In genomic region chr17:63841350-63842172, GRCh38 we compare ENCODE assay signal across 10 cellular contexts. TPM values are rescaled to one million over a fixed set of nuclear protein-coding genes. Genes with fewer than 3 reads are reported as not detected.
DNase-seq lines count a peak whose midpoint lies in the region; ATAC-seq and TF ChIP-seq lines count a peak whose summit lies in the region.
"Had no signal": no experiment of that assay in that cellular context is flagged by ENCODE, and none has a peak within 500 bp of the region (broad histone marks: within the 10 kb centered on the region; RNA-seq: fewer than 3 reads in every experiment).

No MANE protein-coding gene starts in this region.

- H3K4me1 Mint-ChIP-seq in CD4-positive, CD25-positive, alpha-beta regulatory T cell: peaks cover 14 to 57% (median 27%) of the 10 kb centered on the region in 4 donors
- peaks cover 31% of the 10 kb centered on the region for H3K4me1 Mint-ChIP-seq in activated CD4-positive, alpha-beta memory T cell treated with anti-CD3 and anti-CD28 coated beads for 36 hours (ENCODE audit: low read depth)
- peaks cover 25 to 35% of the 10 kb centered on the region in 2 donors for H3K4me1 Mint-ChIP-seq in natural killer cell treated with Interleukin-12 subunit alpha and Interleukin-12 subunit beta and Interleukin-15 and Interleukin-18, amount 100 ng/mL, for 72 hours (ENCODE audit: low read depth in 2 of 2)

- no peak for ATAC-seq in CD4-positive, CD25-positive, alpha-beta regulatory T cell (ENCODE audit: low read depth in 2 of 2)
- no peak for ATAC-seq in natural killer cell treated with Interleukin-12 subunit alpha and Interleukin-12 subunit beta and Interleukin-15 and Interleukin-18, amount 100 ng/mL, for 72 hours
- no peak for ATAC-seq in HG02571 (IDR thresholded peaks at IDR 0.05; ENCODE audit: unreplicated experiment)

- DNase-seq in CD4-positive, CD25-positive, alpha-beta regulatory T cell: peak in 1 of 3 donors; percentile 31
- DNase-seq in HK-2 (ENCODE audit: unreplicated experiment): peak; percentile 57
- DNase-seq in activated CD4-positive, alpha-beta memory T cell treated with anti-CD3 and anti-CD28 coated beads for 36 hours: peak; percentile 31
- peak; percentile 47 for DNase-seq in fibroblast of the aortic adventitia (ENCODE audit: low read depth)
- DNase-seq in natural killer cell treated with Interleukin-12 subunit alpha and Interleukin-12 subunit beta and Interleukin-15 and Interleukin-18, amount 100 ng/mL, for 72 hours (ENCODE audit: low spot score): no peak
- DNase-seq in NCI-H2029 treated with DMSO at 0.1 percent for 48 hours (lab: John Stamatoyannopoulos, UW): no peak
- no peak for DNase-seq in OCI-M2 (lab: John Stamatoyannopoulos, UW; ENCODE audit: unreplicated experiment)

- TF ChIP-seq CTCF in fibroblast of the aortic adventitia (IDR thresholded peaks at IDR 0.05; ENCODE audit: insufficient read depth, low read length): no peak

- peak overlapping the region; percentile 84 for H3K4me3 ChIP-seq in CD4-positive, CD25-positive, alpha-beta regulatory T cell (ENCODE audit: low read depth, low read length)
- H3K4me3 ChIP-seq in fibroblast of the aortic adventitia (ENCODE audit: low read depth, low read length): peak overlapping the region; percentile 92

- peaks cover 53% of the 10 kb centered on the region for H3K4me1 ChIP-seq in CD4-positive, CD25-positive, alpha-beta regulatory T cell (ENCODE audit: control insufficient read depth, insufficient read depth, low read length, poor library complexity, severe bottlenecking)

- intact Hi-C loops in activated CD4-positive, alpha-beta memory T cell treated with anti-CD3 and anti-CD28 coated beads for 36 hours (cut with micrococcal nuclease): loop anchor here (2.0 to 5.0 kb wide), 4 partner anchors 99 to 666 kb away; partner anchors contain the start of genes CEP95 and DDX5

- peak overlapping the region; percentile 85 to 96 (median 94) for H3K27ac Mint-ChIP-seq in CD4-positive, CD25-positive, alpha-beta regulatory T cell
- peak overlapping the region; percentile 92 for H3K27ac Mint-ChIP-seq in activated CD4-positive, alpha-beta memory T cell treated with anti-CD3 and anti-CD28 coated beads for 36 hours
- H3K27ac Mint-ChIP-seq in natural killer cell treated with Interleukin-12 subunit alpha and Interleukin-12 subunit beta and Interleukin-15 and Interleukin-18, amount 100 ng/mL, for 72 hours: peak overlapping the region; percentile 81 to 87

- CTCF ChIA-PET in activated CD4-positive, alpha-beta memory T cell treated with anti-CD3 and anti-CD28 coated beads for 36 hours (lab: Charles Lee): interaction anchor here (1.4 to 2.3 kb wide), 2 partner anchors 11 to 13 kb away, joined by 3 to 15 read pairs; no protein-coding TSS in a partner anchor

- peaks cover 7% of the 10 kb centered on the region for H3K36me3 Mint-ChIP-seq in CD4-positive, CD25-positive, alpha-beta regulatory T cell
- peaks cover 5% of the 10 kb centered on the region for H3K36me3 Mint-ChIP-seq in activated CD4-positive, alpha-beta memory T cell treated with anti-CD3 and anti-CD28 coated beads for 36 hours
- no peaks in the 10 kb centered on the region for H3K36me3 Mint-ChIP-seq in natural killer cell treated with Interleukin-12 subunit alpha and Interleukin-12 subunit beta and Interleukin-15 and Interleukin-18, amount 100 ng/mL, for 72 hours

- no peaks in the 10 kb centered on the region for H3K27me3 Mint-ChIP-seq in CD4-positive, CD25-positive, alpha-beta regulatory T cell
- H3K27me3 Mint-ChIP-seq in activated CD4-positive, alpha-beta memory T cell treated with anti-CD3 and anti-CD28 coated beads for 36 hours: no peaks in the 10 kb centered on the region
- H3K27me3 Mint-ChIP-seq in natural killer cell treated with Interleukin-12 subunit alpha and Interleukin-12 subunit beta and Interleukin-15 and Interleukin-18, amount 100 ng/mL, for 72 hours: no peaks in the 10 kb centered on the region

- POLR2A ChIA-PET in activated CD4-positive, alpha-beta memory T cell treated with anti-CD3 and anti-CD28 coated beads for 36 hours (lab: Charles Lee): interaction anchor here (0.6 to 2.7 kb wide), 6 partner anchors 8 to 143 kb away, joined by 3 to 29 read pairs (median 4); partner anchors contain the start of genes CCDC47 and DDX42

- peaks cover 0 to 2% (median 0%) of the 10 kb centered on the region in 7 donors for H3K9me3 Mint-ChIP-seq in CD4-positive, CD25-positive, alpha-beta regulatory T cell
- H3K9me3 Mint-ChIP-seq in activated CD4-positive, alpha-beta memory T cell treated with anti-CD3 and anti-CD28 coated beads for 36 hours: no peaks in the 10 kb centered on the region
- H3K9me3 Mint-ChIP-seq in natural killer cell treated with Interleukin-12 subunit alpha and Interleukin-12 subunit beta and Interleukin-15 and Interleukin-18, amount 100 ng/mL, for 72 hours: no peaks in the 10 kb centered on the region

- H3K9me3 ChIP-seq in CD4-positive, CD25-positive, alpha-beta regulatory T cell (ENCODE audit: control insufficient read depth in 2 of 2, low read length in 2 of 2): no peaks in the 10 kb centered on the region

- H3K27me3 ChIP-seq in CD4-positive, CD25-positive, alpha-beta regulatory T cell (ENCODE audit: control insufficient read depth, insufficient read depth, low read length): no peaks in the 10 kb centered on the region

- peaks cover 11% of the 10 kb centered on the region for H3K36me3 ChIP-seq in CD4-positive, CD25-positive, alpha-beta regulatory T cell (ENCODE audit: control insufficient read depth, insufficient read depth, low read length)

- H3K4me3 Mint-ChIP-seq in CD4-positive, CD25-positive, alpha-beta regulatory T cell: peak overlapping the region; percentile 90 to 96 (median 92)
- H3K4me3 Mint-ChIP-seq in activated CD4-positive, alpha-beta memory T cell treated with anti-CD3 and anti-CD28 coated beads for 36 hours: peak overlapping the region; percentile 95
- H3K4me3 Mint-ChIP-seq in natural killer cell treated with Interleukin-12 subunit alpha and Interleukin-12 subunit beta and Interleukin-15 and Interleukin-18, amount 100 ng/mL, for 72 hours: peak overlapping the region; percentile 96

- peak overlapping the region; percentile 92 for H3K27ac ChIP-seq in CD4-positive, CD25-positive, alpha-beta regulatory T cell (ENCODE audit: insufficient read depth, low read length, poor library complexity, severe bottlenecking)

RNA-seq across cellular contexts. Expression of gene SMARCD2, which starts 0.9 kb away (rescaled TPM):
- 132 TPM for total RNA-seq in CD4-positive, CD25-positive, alpha-beta regulatory T cell
- 100 to 1,000 TPM; 104 to 149 (median 113) TPM for polyA plus RNA-seq in CD4-positive, CD25-positive, alpha-beta regulatory T cell
- total RNA-seq in activated CD4-positive, alpha-beta memory T cell treated with anti-CD3 and anti-CD28 coated beads for 36 hours: 100 to 1,000 TPM; 109 to 111 TPM
- total RNA-seq in fibroblast of the aortic adventitia (ENCODE audit: low replicate concordance): 33.9 and 50.1 TPM in 2 replicates
- total RNA-seq in natural killer cell treated with Interleukin-12 subunit alpha and Interleukin-12 subunit beta and Interleukin-15 and Interleukin-18, amount 100 ng/mL, for 72 hours: 100 to 1,000 TPM; 102 to 136 TPM

RNA-seq across cellular contexts. Expression of gene FTSJ3, which starts 14.1 kb away (rescaled TPM):
- 39.4 TPM for total RNA-seq in CD4-positive, CD25-positive, alpha-beta regulatory T cell
- polyA plus RNA-seq in CD4-positive, CD25-positive, alpha-beta regulatory T cell: 10 to 100 TPM; 19.9 to 25.0 (median 23.1) TPM
- total RNA-seq in activated CD4-positive, alpha-beta memory T cell treated with anti-CD3 and anti-CD28 coated beads for 36 hours: 10 to 100 TPM; 41.5 to 42.8 TPM
- 39.8 and 80.7 TPM in 2 replicates for total RNA-seq in fibroblast of the aortic adventitia (ENCODE audit: low replicate concordance)
- total RNA-seq in natural killer cell treated with Interleukin-12 subunit alpha and Interleukin-12 subunit beta and Interleukin-15 and Interleukin-18, amount 100 ng/mL, for 72 hours: 100 to 1,000 TPM in 1 of 2 donors, 10 to 100 TPM in 1; 74.2 to 116 TPM

RNA-seq across cellular contexts. Expression of gene PSMC5, which starts 14.3 kb away (rescaled TPM):
- total RNA-seq in CD4-positive, CD25-positive, alpha-beta regulatory T cell: 84.8 TPM
- polyA plus RNA-seq in CD4-positive, CD25-positive, alpha-beta regulatory T cell: 100 to 1,000 TPM; 140 to 222 (median 169) TPM
- 100 to 1,000 TPM; 165 to 171 TPM for total RNA-seq in activated CD4-positive, alpha-beta memory T cell treated with anti-CD3 and anti-CD28 coated beads for 36 hours
- 60.9 and 68.2 TPM in 2 replicates for total RNA-seq in fibroblast of the aortic adventitia (ENCODE audit: low replicate concordance)
- 100 to 1,000 TPM; 163 to 202 TPM for total RNA-seq in natural killer cell treated with Interleukin-12 subunit alpha and Interleukin-12 subunit beta and Interleukin-15 and Interleukin-18, amount 100 ng/mL, for 72 hours

RNA-seq across cellular contexts. Expression of gene CSH2, which starts 31.9 kb away (rescaled TPM):
- 3.8 TPM for total RNA-seq in CD4-positive, CD25-positive, alpha-beta regulatory T cell
- not detected for polyA plus RNA-seq in CD4-positive, CD25-positive, alpha-beta regulatory T cell
- total RNA-seq in activated CD4-positive, alpha-beta memory T cell treated with anti-CD3 and anti-CD28 coated beads for 36 hours: not detected
- total RNA-seq in fibroblast of the aortic adventitia (ENCODE audit: low replicate concordance): not detected in 2 replicates
- total RNA-seq in natural killer cell treated with Interleukin-12 subunit alpha and Interleukin-12 subunit beta and Interleukin-15 and Interleukin-18, amount 100 ng/mL, for 72 hours: not detected
- total RNA-seq: subcutaneous adipose tissue; T-helper 2 cell treated with Interferon-gamma antibody and Interleukin-4, amounts not matched to agents 100 ng/mL and 5 ng/mL, for 36 hours had no signal

RNA-seq across cellular contexts. Expression of gene GH2, which starts 40.2 kb away (rescaled TPM):
- total RNA-seq in CD4-positive, CD25-positive, alpha-beta regulatory T cell: not detected
- polyA plus RNA-seq in CD4-positive, CD25-positive, alpha-beta regulatory T cell: not detected
- not detected for total RNA-seq in activated CD4-positive, alpha-beta memory T cell treated with anti-CD3 and anti-CD28 coated beads for 36 hours
- not detected in 2 replicates for total RNA-seq in fibroblast of the aortic adventitia (ENCODE audit: low replicate concordance)
- not detected for total RNA-seq in natural killer cell treated with Interleukin-12 subunit alpha and Interleukin-12 subunit beta and Interleukin-15 and Interleukin-18, amount 100 ng/mL, for 72 hours
- total RNA-seq: subcutaneous adipose tissue; T-helper 2 cell treated with Interferon-gamma antibody and Interleukin-4, amounts not matched to agents 100 ng/mL and 5 ng/mL, for 36 hours had no signal

Comparison
In these comparisons a context has a peak if more than half of its experiments do, and no peak if none do; other contexts are left out.
1. DNase-seq: peak in HK-2 (single experiment), activated CD4-positive, alpha-beta memory T cell treated with anti-CD3 and anti-CD28 coated beads for 36 hours (single experiment) and fibroblast of the aortic adventitia (single experiment); none in natural killer cell treated with Interleukin-12 subunit alpha and Interleukin-12 subunit beta and Interleukin-15 and Interleukin-18, amount 100 ng/mL, for 72 hours (single experiment), NCI-H2029 treated with DMSO at 0.1 percent for 48 hours (single experiment) and OCI-M2 (single experiment).
2. Peak in every context shown above with its lines, with median percentiles within 50 percentile points of each other: H3K27ac Mint-ChIP-seq and H3K4me3 Mint-ChIP-seq.